In the genomic region with DNA sequence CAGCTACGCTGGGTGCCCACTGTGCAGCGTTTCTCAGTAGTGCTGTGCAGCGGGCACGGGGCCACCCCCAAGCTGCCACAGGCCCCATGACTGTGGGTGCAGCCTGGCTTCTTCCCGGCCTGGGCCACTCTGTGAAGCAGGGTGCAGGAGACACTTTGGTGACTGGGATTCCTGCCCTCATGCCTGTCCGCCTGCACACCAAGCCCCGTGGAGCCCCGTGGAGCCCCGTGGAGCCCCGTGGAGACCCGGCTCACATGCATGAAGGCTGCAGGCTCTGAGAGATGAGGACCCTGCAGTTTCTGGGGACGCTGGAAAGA, we compare ENCODE assay signal across 17 cellular contexts. TPM values are rescaled to one million over a fixed set of nuclear protein-coding genes. Genes with fewer than 3 reads are reported as not detected.
DNase-seq lines count a peak whose midpoint lies in the region; ATAC-seq, FAIRE-seq and TF ChIP-seq lines count a peak whose summit lies in the region.
"Had no signal": no experiment of that assay in that cellular context is flagged by ENCODE, and none has a peak within 500 bp of the region (broad histone marks: within the 10 kb centered on the region; RNA-seq: fewer than 3 reads in every experiment).

No MANE protein-coding gene starts in this region.

- H3K4me1 ChIP-seq in BLaER1 (peaks cover 38% of the 10 kb centered on the region), Loucy (ENCODE audit: insufficient read depth, low read length, poor library complexity, severe bottlenecking) (no peaks in the 10 kb centered on the region), kidney (ENCODE audit: control insufficient read depth in 1 of 2, insufficient read depth in 1 of 2, low read depth in 1 of 2, low read length in 2 of 2) (peaks cover 0 to 3% of the 10 kb centered on the region in 2 donors), spleen (peaks cover 0 to 23% (median 13%) of the 10 kb centered on the region in 6 donors)

- no peaks in the 10 kb centered on the region for H3K9me2 ChIP-seq in Loucy (replicated peaks; ENCODE audit: low read depth, low read length)

- H2AFZ ChIP-seq in Loucy (ENCODE audit: low read length): peak overlapping the region; percentile 69; the same call in 1 of the 2 replicates

- TF ChIP-seq CTCF in Loucy (conservative IDR thresholded peaks at IDR 0.05; ENCODE audit: low read length) (no peak), kidney (IDR thresholded peaks at IDR 0.05; ENCODE audit: borderline replicate concordance, extremely low read depth, insufficient read depth) (no peak), spleen (IDR thresholded peaks at IDR 0.05 in 8 of 11, conservative IDR thresholded peaks at IDR 0.05 in 3 of 11) (no peak)

- no peak for TF ChIP-seq POLR2A in spleen (IDR thresholded peaks at IDR 0.05)

- H3K27ac ChIP-seq in BLaER1: no peak overlapping the region
- H3K27ac ChIP-seq in kidney (ENCODE audit: low read depth in 2 of 2, low read length in 2 of 2): no peak overlapping the region
- H3K27ac ChIP-seq in spleen: no peak overlapping the region

- H3K4me3 ChIP-seq in BLaER1 (no peak overlapping the region), Loucy (ENCODE audit: low read length, poor library complexity, severe bottlenecking) (no peak overlapping the region), kidney (ENCODE audit: low read length in 2 of 2) (no peak overlapping the region), spleen (no peak overlapping the region)

- 87 to 94% (median 92%) methylated on average over 3 to 12 of the region's 12 CpGs for WGBS in spleen, 5 donors

- H3K4me2 ChIP-seq in BLaER1: peak overlapping the region; percentile 55; the same call in 1 of the 2 replicates
- no peak overlapping the region for H3K4me2 ChIP-seq in Loucy (ENCODE audit: low read depth, low read length, poor library complexity, severe bottlenecking)

- peaks cover 31% of the 10 kb centered on the region for H4K20me1 ChIP-seq in BLaER1
- H4K20me1 ChIP-seq in Loucy (ENCODE audit: insufficient read depth, low read length, poor library complexity, severe bottlenecking): no peaks in the 10 kb centered on the region

- DNase-seq in kidney: peak; percentile 72
- DNase-seq in spleen: peak; percentile 67
- no peak for DNase-seq in MV-4-11 (lab: John Stamatoyannopoulos, UW)
- DNase-seq in NCI-H510A treated with DMSO at 0.1 percent for 48 hours (lab: John Stamatoyannopoulos, UW): no peak
- DNase-seq: AML-193; Calu3; CD8-positive, alpha-beta T cell; DMS79 treated with DMSO at 0.1 percent for 48 hours; GF-D8; GOT3; H9 had no signal

- H3F3A ChIP-seq in Loucy (ENCODE audit: low read depth): no peaks in the 10 kb centered on the region

- intact Hi-C loops in kidney (cut with DNase I): no loop called here
- intact Hi-C loops in spleen (cut with DNase I; ENCODE audit: low total_unique reads): loop anchor here (10.0 kb wide), 1 partner anchor 659 kb away; no protein-coding TSS in a partner anchor

- ATAC-seq in HG02973 (IDR thresholded peaks at IDR 0.05; ENCODE audit: unreplicated experiment): no peak
- ATAC-seq: CD8-positive, alpha-beta T cell; HepG2 had no signal

- H3K36me3 ChIP-seq in BLaER1 (no peaks in the 10 kb centered on the region), Loucy (ENCODE audit: insufficient read depth, low read length) (no peaks in the 10 kb centered on the region), kidney (ENCODE audit: control insufficient read depth in 1 of 2, insufficient read depth in 2 of 2, low read length in 2 of 2) (no peaks in the 10 kb centered on the region), spleen (no peaks in the 10 kb centered on the region)

- H3K79me2 ChIP-seq in Loucy (ENCODE audit: insufficient read depth, low read length): no peaks in the 10 kb centered on the region

- H3K9me3 ChIP-seq in BLaER1 (peaks cover 9% of the 10 kb centered on the region), Loucy (ENCODE audit: insufficient read depth, low read depth, low read length) (no peaks in the 10 kb centered on the region), kidney (ENCODE audit: control insufficient read depth in 1 of 2, low read length in 2 of 2) (no peaks in the 10 kb centered on the region), spleen (peaks cover 0 to 8% (median 0%) of the 10 kb centered on the region in 8 donors)

- FAIRE-seq in kidney (lab: Jason Lieb, UNC): no peak
- FAIRE-seq: HepG2 had no signal

- H3K27me3 ChIP-seq in BLaER1: peaks cover 42% of the 10 kb centered on the region
- no peaks in the 10 kb centered on the region for H3K27me3 ChIP-seq in Loucy (ENCODE audit: insufficient read depth, low read length, poor library complexity, severe bottlenecking)
- H3K27me3 ChIP-seq in spleen (replicated peaks in 1 of 7): peaks cover 0 to 93% (median 46%) of the 10 kb centered on the region in 7 donors

- H3K9ac ChIP-seq in BLaER1: no peak overlapping the region
- H3K9ac ChIP-seq in Loucy (ENCODE audit: low read depth, low read length, poor library complexity, severe bottlenecking): no peak overlapping the region
- H3K9ac ChIP-seq in kidney (ENCODE audit: low read length in 2 of 2): no peak overlapping the region

RNA-seq across cellular contexts. Expression of a gene that starts 3.9 kb away (rescaled TPM):
- 15.2 TPM for total RNA-seq in kidney
- 2.0 TPM for polyA plus RNA-seq in kidney (ENCODE audit: insufficient read depth, low read depth, low replicate concordance)
- total RNA-seq in spleen: not detected
- polyA plus RNA-seq in spleen: not detected
- total RNA-seq: CD8-positive, alpha-beta T cell had no signal
- polyA plus RNA-seq: BJ, IgD-negative memory B cell had no signal

Comparison
In these comparisons a context has a peak if more than half of its experiments do, and no peak if none do; other contexts are left out.
1. DNase-seq: peak in kidney (single experiment) and spleen (single experiment); none in MV-4-11 (single experiment) and NCI-H510A treated with DMSO at 0.1 percent for 48 hours (single experiment).
2. RNA of a gene that starts 3.9 kb away (total RNA-seq): 15.2 TPM in kidney (single experiment); not detected in spleen; every median in the first group is over 10 times any median in the second.